27 cellular contexts compared by ENCODE assay signal in the genomic region with DNA sequence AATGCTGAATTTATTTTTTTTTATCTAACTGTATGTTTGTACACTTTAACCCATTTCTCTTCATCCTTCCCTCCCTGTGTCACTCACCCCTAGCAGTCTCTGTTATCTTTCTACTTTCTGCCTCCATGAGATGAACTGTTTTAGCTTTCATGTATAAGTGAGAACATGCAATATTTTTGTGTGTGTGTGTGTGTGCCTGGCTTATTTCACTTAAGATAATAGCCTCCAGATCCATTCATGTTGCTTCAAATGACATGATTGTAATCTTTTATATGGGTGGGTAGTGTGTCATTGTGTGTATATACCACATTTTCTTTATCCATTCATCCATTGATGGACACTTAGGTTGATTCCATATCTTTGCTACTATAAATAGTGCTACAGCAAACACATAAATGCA.
DNase-seq lines count a peak whose midpoint lies in the region; ATAC-seq and TF ChIP-seq lines count a peak whose summit lies in the region.
"Had no signal": no experiment of that assay in that cellular context is flagged by ENCODE, and none has a peak within 500 bp of the region (broad histone marks: within the 10 kb centered on the region; RNA-seq: fewer than 3 reads in every experiment).

No MANE protein-coding gene starts in this region.

- TF ChIP-seq RAD21 in SK-N-SH (IDR thresholded peaks at IDR 0.05; ENCODE audit: low read length) = no peak

- H3K9me2 ChIP-seq in SK-N-SH = no peaks in the 10 kb centered on the region

- TF ChIP-seq CTCF in SK-N-SH (IDR thresholded peaks at IDR 0.05) = no peak

- H3K27me3 ChIP-seq in SK-N-SH (ENCODE audit: insufficient read depth) = no peaks in the 10 kb centered on the region
- H3K27me3 ChIP-seq: BE2C; BLaER1; BLaER1 treated with 17β-estradiol and CSF1 and Interleukin-3, amounts not matched to agents 10 nM and 100 nM had no signal

- no peak overlapping the region for H2AFZ ChIP-seq in SK-N-SH (ENCODE audit: low read depth)

- H3K9ac ChIP-seq in SK-N-SH = no peak overlapping the region
- H3K9ac ChIP-seq: BLaER1; BLaER1 treated with 17β-estradiol and CSF1 and Interleukin-3, amounts not matched to agents 10 nM and 100 nM had no signal

- 0 out of 4 replicates have a peak, but pooled peaks of 1 of the 2 experiments have one; percentile 25 for TF ChIP-seq EP300 in SK-N-SH (IDR thresholded peaks at IDR 0.05; ENCODE audit: borderline replicate concordance in 1 of 2, low read depth in 1 of 2, low read length in 1 of 2)

- no peak overlapping the region for H3K4me3 ChIP-seq in SK-N-SH (ENCODE audit: low read depth in 2 of 2, low read length in 1 of 2)
- H3K4me3 ChIP-seq: A549; BLaER1; BLaER1 treated with 17β-estradiol and CSF1 and Interleukin-3, amounts not matched to agents 10 nM and 100 nM had no signal

- no peaks in the 10 kb centered on the region for H3K4me1 ChIP-seq in SK-N-SH (ENCODE audit: control insufficient read depth in 1 of 2, insufficient read depth in 2 of 2, low read depth in 1 of 2, low read length in 1 of 2)
- H3K4me1 ChIP-seq: A549, Caco-2 had no signal

- H3K79me2 ChIP-seq in SK-N-SH (ENCODE audit: insufficient read depth) = no peaks in the 10 kb centered on the region

- H3K9me3 ChIP-seq in SK-N-SH = no peaks in the 10 kb centered on the region
- H3K9me3 ChIP-seq: Caco-2 had no signal

- ATAC-seq in SK-N-SH treated with all-trans-retinoic acid at 6 μM for 48 hours = no peak
- ATAC-seq: CD8-positive, alpha-beta T cell had no signal

- CTCF ChIA-PET in SK-N-SH (lab: Yijun Ruan, JAX) = no interaction called here

- no peaks in the 10 kb centered on the region for H4K20me1 ChIP-seq in SK-N-SH (ENCODE audit: insufficient read depth)
- H4K20me1 ChIP-seq: BLaER1; BLaER1 treated with 17β-estradiol and CSF1 and Interleukin-3, amounts not matched to agents 10 nM and 100 nM had no signal

- H3K36me3 ChIP-seq in SK-N-SH (replicated peaks in 1 of 2; ENCODE audit: control insufficient read depth in 1 of 2, insufficient read depth in 2 of 2, low read length in 1 of 2) = no peaks in the 10 kb centered on the region
- H3K36me3 ChIP-seq: BE2C; BLaER1; BLaER1 treated with 17β-estradiol and CSF1 and Interleukin-3, amounts not matched to agents 10 nM and 100 nM had no signal

- POLR2A ChIA-PET in SK-N-SH (lab: Yijun Ruan, JAX) = no interaction called here

- H3F3A ChIP-seq in SK-N-SH (replicated peaks; ENCODE audit: insufficient read depth) = no peaks in the 10 kb centered on the region

- H3K27ac ChIP-seq in SK-N-SH (ENCODE audit: low read depth in 2 of 2, low read length in 1 of 2) = no peak overlapping the region
- H3K27ac ChIP-seq: 22Rv1, A549, BLaER1, C4-2B had no signal

- DNase-seq in SK-N-SH = no peak
- peak; percentile 71 for DNase-seq in SK-N-DZ (ENCODE audit: low spot score)
- no peak for DNase-seq in NCI-H510A (lab: John Stamatoyannopoulos, UW)
- DNase-seq: 8988T; ACHN; AML-193; BE2C; C1 segment of cervical spinal cord; Caco-2; Calu3; CD4-positive, alpha-beta memory T cell; CD4-positive, alpha-beta T cell; CD4-positive, CD25-positive, alpha-beta regulatory T cell; CD8-positive, alpha-beta memory T cell; CD8-positive, alpha-beta T cell; DMS 273 treated with DMSO at 0.1 percent for 48 hours; DMS153; DMS79; DMS79 treated with DMSO at 0.1 percent for 48 hours; DND-41; EL had no signal

- H3K4me2 ChIP-seq in SK-N-SH = no peak overlapping the region
- H3K4me2 ChIP-seq: A549 had no signal

TF ChIP-seq in SK-N-SH, 30 proteins besides CTCF, POLR2A, EP300 and RAD21:
- TF ChIP-seq USF1 (IDR thresholded peaks at IDR 0.05; ENCODE audit: borderline replicate concordance, low read depth) (no peak), TEAD4 (IDR thresholded peaks at IDR 0.05; ENCODE audit: borderline replicate concordance, insufficient read depth) (no peak), GABPA (IDR thresholded peaks at IDR 0.05; ENCODE audit: low read depth) (no peak), GATA2 (CRISPR knock-in tag; IDR thresholded peaks at IDR 0.05) (peak; percentile 72), TCF12 (IDR thresholded peaks at IDR 0.05) (no peak), MXI1 (IDR thresholded peaks at IDR 0.05; ENCODE audit: low read depth, low read length) (no peak)
- TF ChIP-seq, protein P1, sequence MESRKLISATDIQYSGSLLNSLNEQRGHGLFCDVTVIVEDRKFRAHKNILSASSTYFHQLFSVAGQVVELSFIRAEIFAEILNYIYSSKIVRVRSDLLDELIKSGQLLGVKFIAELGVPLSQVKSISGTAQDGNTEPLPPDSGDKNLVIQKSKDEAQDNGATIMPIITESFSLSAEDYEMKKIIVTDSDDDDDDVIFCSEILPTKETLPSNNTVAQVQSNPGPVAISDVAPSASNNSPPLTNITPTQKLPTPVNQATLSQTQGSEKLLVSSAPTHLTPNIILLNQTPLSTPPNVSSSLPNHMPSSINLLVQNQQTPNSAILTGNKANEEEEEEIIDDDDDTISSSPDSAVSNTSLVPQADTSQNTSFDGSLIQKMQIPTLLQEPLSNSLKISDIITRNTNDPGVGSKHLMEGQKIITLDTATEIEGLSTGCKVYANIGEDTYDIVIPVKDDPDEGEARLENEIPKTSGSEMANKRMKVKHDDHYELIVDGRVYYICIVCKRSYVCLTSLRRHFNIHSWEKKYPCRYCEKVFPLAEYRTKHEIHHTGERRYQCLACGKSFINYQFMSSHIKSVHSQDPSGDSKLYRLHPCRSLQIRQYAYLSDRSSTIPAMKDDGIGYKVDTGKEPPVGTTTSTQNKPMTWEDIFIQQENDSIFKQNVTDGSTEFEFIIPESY (IDR thresholded peaks at IDR 0.05; ENCODE audit: borderline replicate concordance, low read depth) = no peak
- TF ChIP-seq, protein P2, sequence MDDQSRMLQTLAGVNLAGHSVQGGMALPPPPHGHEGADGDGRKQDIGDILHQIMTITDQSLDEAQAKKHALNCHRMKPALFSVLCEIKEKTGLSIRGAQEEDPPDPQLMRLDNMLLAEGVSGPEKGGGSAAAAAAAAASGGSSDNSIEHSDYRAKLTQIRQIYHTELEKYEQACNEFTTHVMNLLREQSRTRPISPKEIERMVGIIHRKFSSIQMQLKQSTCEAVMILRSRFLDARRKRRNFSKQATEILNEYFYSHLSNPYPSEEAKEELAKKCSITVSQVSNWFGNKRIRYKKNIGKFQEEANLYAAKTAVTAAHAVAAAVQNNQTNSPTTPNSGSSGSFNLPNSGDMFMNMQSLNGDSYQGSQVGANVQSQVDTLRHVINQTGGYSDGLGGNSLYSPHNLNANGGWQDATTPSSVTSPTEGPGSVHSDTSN (IDR thresholded peaks at IDR 0.05) = no peak

TF ChIP-seq in SK-N-SH treated with all-trans-retinoic acid at 6 μM for 48 hours, 23 proteins besides CTCF, POLR2A, EP300 and RAD21 (continues in another document):
- TF ChIP-seq TOX (CRISPR knock-in tag; IDR thresholded peaks at IDR 0.05; ENCODE audit: borderline replicate concordance) (no peak), ZNF565 (CRISPR knock-in tag; conservative IDR thresholded peaks at IDR 0.05; ENCODE audit: low read depth) (no peak), GLIS3 (CRISPR knock-in tag; IDR thresholded peaks at IDR 0.05) (no peak), ZC3H10 (CRISPR knock-in tag; IDR thresholded peaks at IDR 0.05) (no peak), SNAI2 (CRISPR knock-in tag; IDR thresholded peaks at IDR 0.05) (no peak), ESRRG (CRISPR knock-in tag; IDR thresholded peaks at IDR 0.05) (no peak), PPARA (CRISPR knock-in tag; IDR thresholded peaks at IDR 0.05; ENCODE audit: borderline replicate concordance) (no peak), TCF4 (CRISPR knock-in tag; IDR thresholded peaks at IDR 0.05; ENCODE audit: borderline replicate concordance) (no peak), ZFP3 (CRISPR knock-in tag; IDR thresholded peaks at IDR 0.05) (no peak), POU6F1 (CRISPR knock-in tag; IDR thresholded peaks at IDR 0.05; ENCODE audit: borderline replicate concordance, low read depth) (no peak), OSR1 (CRISPR knock-in tag; IDR thresholded peaks at IDR 0.05) (no peak), RARB (CRISPR knock-in tag; IDR thresholded peaks at IDR 0.05) (no peak), ISL1 (CRISPR knock-in tag; IDR thresholded peaks at IDR 0.05) (no peak), ZFP30 (CRISPR knock-in tag; IDR thresholded peaks at IDR 0.05) (no peak)
- TF ChIP-seq, protein P3, sequence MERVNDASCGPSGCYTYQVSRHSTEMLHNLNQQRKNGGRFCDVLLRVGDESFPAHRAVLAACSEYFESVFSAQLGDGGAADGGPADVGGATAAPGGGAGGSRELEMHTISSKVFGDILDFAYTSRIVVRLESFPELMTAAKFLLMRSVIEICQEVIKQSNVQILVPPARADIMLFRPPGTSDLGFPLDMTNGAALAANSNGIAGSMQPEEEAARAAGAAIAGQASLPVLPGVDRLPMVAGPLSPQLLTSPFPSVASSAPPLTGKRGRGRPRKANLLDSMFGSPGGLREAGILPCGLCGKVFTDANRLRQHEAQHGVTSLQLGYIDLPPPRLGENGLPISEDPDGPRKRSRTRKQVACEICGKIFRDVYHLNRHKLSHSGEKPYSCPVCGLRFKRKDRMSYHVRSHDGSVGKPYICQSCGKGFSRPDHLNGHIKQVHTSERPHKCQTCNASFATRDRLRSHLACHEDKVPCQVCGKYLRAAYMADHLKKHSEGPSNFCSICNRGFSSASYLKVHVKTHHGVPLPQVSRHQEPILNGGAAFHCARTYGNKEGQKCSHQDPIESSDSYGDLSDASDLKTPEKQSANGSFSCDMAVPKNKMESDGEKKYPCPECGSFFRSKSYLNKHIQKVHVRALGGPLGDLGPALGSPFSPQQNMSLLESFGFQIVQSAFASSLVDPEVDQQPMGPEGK (CRISPR knock-in tag; IDR thresholded peaks at IDR 0.05; ENCODE audit: borderline replicate concordance) = no peak
